Comparison of ENCODE assay signal across 21 cellular contexts in the genomic region with DNA sequence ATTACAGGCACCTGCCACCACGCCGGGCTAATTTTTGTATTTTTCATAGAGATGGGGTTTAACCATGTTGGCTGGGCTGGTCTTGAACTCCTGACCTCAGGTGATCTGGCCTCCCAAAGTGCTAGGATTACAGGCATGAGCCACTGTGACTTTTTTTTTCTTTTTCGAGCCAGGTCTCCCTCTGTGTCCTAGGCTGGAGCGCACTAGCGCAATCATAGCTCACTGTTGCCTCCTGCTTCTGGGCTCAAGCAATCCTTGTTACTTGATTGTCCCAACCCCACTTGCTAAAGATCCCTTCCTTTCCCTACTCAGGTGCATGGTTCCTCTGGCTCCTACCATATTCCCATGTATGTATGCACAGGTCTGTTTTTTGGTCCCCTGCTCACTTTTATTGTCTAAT.
"Had no signal": no experiment of that assay in that cellular context is flagged by ENCODE, and none has a peak within 500 bp of the region (broad histone marks: within the 10 kb centered on the region; RNA-seq: fewer than 3 reads in every experiment).

No MANE protein-coding gene starts in this region.

- H3K4me3 ChIP-seq: spleen, thyroid gland had no signal

- H3K36me3 Mint-ChIP-seq: natural killer cell treated with Interleukin-12 subunit alpha and Interleukin-12 subunit beta and Interleukin-15 and Interleukin-18, amount 100 ng/mL, for 72 hours had no signal

- DNase-seq: activated CD8-positive, alpha-beta memory T cell treated with anti-CD3 and anti-CD28 coated beads for 24 hours; activated CD8-positive, alpha-beta memory T cell treated with anti-CD3 and anti-CD28 coated beads, Interleukin-2, amount 50 U/mL, for 48 hours; activated effector memory CD4-positive, alpha-beta T cell treated with Interleukin-2 at 50 U/mL for 16 hours; activated naive CD4-positive, alpha-beta T cell treated with anti-CD3 and anti-CD28 coated beads for 36 hours; activated naive CD8-positive, alpha-beta T cell treated with anti-CD3 and anti-CD28 coated beads, Interleukin-2, amount 50 U/mL, for 24 hours; activated T-cell treated with anti-CD3 and anti-CD28 coated beads, Interleukin-2, amount 50 U/mL, for 72 hours; erythroblast; foreskin keratinocyte; hippocampal formation; kidney glomerular epithelial cell; midbrain; spleen; stimulated activated CD4-positive, alpha-beta T cell treated with anti-CD3 and anti-CD28 coated beads, Interleukin-4, amount 100 ng/mL, for 24 hours; substantia nigra; T1000; thyroid gland had no signal

- H3K27ac ChIP-seq: foreskin keratinocyte, parathyroid adenoma, thyroid gland had no signal

- H3K9me3 ChIP-seq: spleen, thyroid gland had no signal

- H3K27me3 Mint-ChIP-seq: activated naive CD8-positive, alpha-beta T cell treated with anti-CD3 and anti-CD28 coated beads, Interleukin-2, amount 50 U/mL, for 24 hours; natural killer cell treated with Interleukin-12 subunit alpha and Interleukin-12 subunit beta and Interleukin-15 and Interleukin-18, amount 100 ng/mL, for 72 hours; stimulated activated naive CD8-positive, alpha-beta T cell treated with anti-CD3 and anti-CD28 coated beads, Interleukin-15, Interleukin-2, amounts not matched to agents 100 ng/mL and 50 ng/mL, for 24 hours had no signal

- FAIRE-seq: urothelium cell line had no signal

- H3K4me3 Mint-ChIP-seq: activated naive CD4-positive, alpha-beta T cell treated with anti-CD3 and anti-CD28 coated beads for 36 hours; activated naive CD8-positive, alpha-beta T cell treated with anti-CD3 and anti-CD28 coated beads, Interleukin-2, amount 50 U/mL, for 24 hours; activated T-cell treated with anti-CD3 and anti-CD28 coated beads, Interleukin-2, amount 50 U/mL, for 72 hours; natural killer cell treated with Interleukin-12 subunit alpha and Interleukin-12 subunit beta and Interleukin-15 and Interleukin-18, amount 100 ng/mL, for 72 hours; stimulated activated naive CD8-positive, alpha-beta T cell treated with anti-CD3 and anti-CD28 coated beads, Interleukin-15, Interleukin-2, amounts not matched to agents 100 ng/mL and 50 ng/mL, for 24 hours; WTC11 had no signal

- ATAC-seq: activated T-cell treated with anti-CD3 and anti-CD28 coated beads, Interleukin-2, amount 50 U/mL, for 72 hours; foreskin keratinocyte; natural killer cell treated with Interleukin-12 subunit alpha and Interleukin-12 subunit beta and Interleukin-15 and Interleukin-18, amount 100 ng/mL, for 72 hours; WTC11 had no signal

- H3K27me3 ChIP-seq: foreskin keratinocyte, spleen, thyroid gland had no signal

- H3K9me3 Mint-ChIP-seq: activated naive CD4-positive, alpha-beta T cell treated with anti-CD3 and anti-CD28 coated beads for 36 hours; activated naive CD8-positive, alpha-beta T cell treated with anti-CD3 and anti-CD28 coated beads, Interleukin-2, amount 50 U/mL, for 24 hours; activated T-cell treated with anti-CD3 and anti-CD28 coated beads, Interleukin-2, amount 50 U/mL, for 72 hours; natural killer cell treated with Interleukin-12 subunit alpha and Interleukin-12 subunit beta and Interleukin-15 and Interleukin-18, amount 100 ng/mL, for 72 hours; stimulated activated naive CD8-positive, alpha-beta T cell treated with anti-CD3 and anti-CD28 coated beads, Interleukin-15, Interleukin-2, amounts not matched to agents 100 ng/mL and 50 ng/mL, for 24 hours; WTC11 had no signal

- H3K4me1 ChIP-seq: foreskin keratinocyte, thyroid gland had no signal

- H3K27ac Mint-ChIP-seq: activated naive CD4-positive, alpha-beta T cell treated with anti-CD3 and anti-CD28 coated beads for 36 hours; activated naive CD8-positive, alpha-beta T cell treated with anti-CD3 and anti-CD28 coated beads, Interleukin-2, amount 50 U/mL, for 24 hours; activated T-cell treated with anti-CD3 and anti-CD28 coated beads, Interleukin-2, amount 50 U/mL, for 72 hours; natural killer cell treated with Interleukin-12 subunit alpha and Interleukin-12 subunit beta and Interleukin-15 and Interleukin-18, amount 100 ng/mL, for 72 hours; stimulated activated naive CD8-positive, alpha-beta T cell treated with anti-CD3 and anti-CD28 coated beads, Interleukin-15, Interleukin-2, amounts not matched to agents 100 ng/mL and 50 ng/mL, for 24 hours; WTC11 had no signal

- H3K9ac ChIP-seq: parathyroid adenoma had no signal
